In the genomic region with DNA sequence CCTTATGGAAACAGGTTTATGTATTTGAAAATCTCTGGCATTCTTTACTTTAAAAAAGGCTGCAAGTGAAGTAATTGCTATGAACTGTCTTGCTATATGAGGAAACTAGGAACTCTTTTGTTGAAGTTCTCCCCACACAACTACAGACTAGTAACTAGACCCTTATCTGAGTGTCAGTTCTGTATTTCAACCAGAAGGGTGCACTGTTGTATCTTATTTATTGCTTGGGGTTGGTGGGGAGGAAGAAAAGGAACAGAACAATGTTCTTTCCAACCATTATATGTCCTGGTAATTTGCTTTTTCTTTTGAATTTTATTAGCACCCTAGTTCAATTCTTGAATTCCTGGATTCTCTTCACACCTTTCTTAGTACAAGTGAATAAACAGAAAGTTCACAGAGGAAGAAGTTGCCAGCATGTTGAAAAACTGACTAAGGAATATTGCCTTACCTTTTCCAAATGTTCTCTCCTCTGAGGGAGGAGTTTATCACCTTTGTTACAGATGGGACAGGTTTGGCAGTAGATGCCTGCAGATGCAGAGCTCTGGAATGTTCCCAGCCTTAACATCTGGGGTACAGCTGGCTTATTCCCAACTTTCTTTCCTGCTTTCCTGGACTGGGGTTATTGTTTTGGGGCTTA, we compare ENCODE assay signal across 8 cellular contexts.
A peak's percentile ranks its signal among the peaks of the same experiment; 100 is the strongest.
DNase-seq lines count a peak whose midpoint lies in the region; ATAC-seq and TF ChIP-seq lines count a peak whose summit lies in the region.

No MANE protein-coding gene starts in this region.

- H3K9me3 Mint-ChIP-seq in neural progenitor cell = no peaks in the 10 kb centered on the region

- H3K4me3 Mint-ChIP-seq in neural progenitor cell = no peak overlapping the region

- H3K9me2 ChIP-seq in MM.1S (replicated peaks; ENCODE audit: insufficient read depth, low read length) = no peaks in the 10 kb centered on the region

- no peak overlapping the region for H3K4me2 ChIP-seq in MM.1S (ENCODE audit: low read depth, low read length)
- H3K4me2 ChIP-seq in neural progenitor cell = no peak overlapping the region

- H3K27ac ChIP-seq in MM.1S (ENCODE audit: low read length) = no peak overlapping the region
- H3K27ac ChIP-seq in neural progenitor cell = no peak overlapping the region

- no peak overlapping the region for H3K4me3 ChIP-seq in MM.1S (ENCODE audit: low read length)
- no peak overlapping the region for H3K4me3 ChIP-seq in neural progenitor cell

- H3K4me1 Mint-ChIP-seq in neural progenitor cell = peaks cover 3% of the 10 kb centered on the region

- DNase-seq in NCI-H446 (lab: John Stamatoyannopoulos, UW) (peak; percentile 18 to 58), NCI-H446 treated with DMSO at 0.1 percent for 48 hours (lab: John Stamatoyannopoulos, UW) (no peak), MM.1S (peak; percentile 59), SKM-1 (lab: John Stamatoyannopoulos, UW; ENCODE audit: unreplicated experiment) (peak; percentile 60), fibroblast of peridontal ligament (ENCODE audit: extremely low read depth) (peak; percentile 76), neural progenitor cell (ENCODE audit: low spot score) (peak; percentile 62), NCI-H524 treated with DMSO at 0.1 percent for 48 hours (lab: John Stamatoyannopoulos, UW) (no peak)

- H2AFZ ChIP-seq in MM.1S (ENCODE audit: low read length) (no peak overlapping the region), neural progenitor cell (replicated peaks) (no peak overlapping the region)

- ATAC-seq in GM21619 (IDR thresholded peaks at IDR 0.05; ENCODE audit: unreplicated experiment) = peak; percentile 61

- H3K36me3 ChIP-seq in MM.1S (replicated peaks; ENCODE audit: insufficient read depth, low read length) (no peaks in the 10 kb centered on the region), neural progenitor cell (no peaks in the 10 kb centered on the region)

- H3F3A ChIP-seq in MM.1S (ENCODE audit: insufficient read depth, low read length) = no peaks in the 10 kb centered on the region
- no peaks in the 10 kb centered on the region for H3F3A ChIP-seq in neural progenitor cell (ENCODE audit: low read depth)

- H3K4me1 ChIP-seq in MM.1S (ENCODE audit: low read length) = peaks cover 9% of the 10 kb centered on the region
- no peaks in the 10 kb centered on the region for H3K4me1 ChIP-seq in neural progenitor cell

- H4K20me1 ChIP-seq in MM.1S (ENCODE audit: insufficient read depth, low read length) (no peaks in the 10 kb centered on the region), neural progenitor cell (ENCODE audit: low read depth) (no peaks in the 10 kb centered on the region)

- H3K27me3 Mint-ChIP-seq in neural progenitor cell (ENCODE audit: insufficient read depth, low read depth) = peaks cover 7% of the 10 kb centered on the region

- H3K79me2 ChIP-seq in MM.1S (ENCODE audit: low read length) (no peaks in the 10 kb centered on the region), neural progenitor cell (ENCODE audit: low read depth) (no peaks in the 10 kb centered on the region)

- H3K9me3 ChIP-seq in MM.1S (replicated peaks; ENCODE audit: insufficient read depth, low read length) (no peaks in the 10 kb centered on the region), neural progenitor cell (ENCODE audit: low read depth) (no peaks in the 10 kb centered on the region)

- TF ChIP-seq CTCF in MM.1S (IDR thresholded peaks at IDR 0.05; ENCODE audit: low read length) (peak; percentile 73), neural progenitor cell (IDR thresholded peaks at IDR 0.05) (peak; percentile 82)

- no peak overlapping the region for H3K27ac Mint-ChIP-seq in neural progenitor cell

- no peaks in the 10 kb centered on the region for H3K36me3 Mint-ChIP-seq in neural progenitor cell

- H3K9ac ChIP-seq in MM.1S (ENCODE audit: low read length) (no peak overlapping the region), neural progenitor cell (no peak overlapping the region)

- H3K27me3 ChIP-seq in MM.1S (replicated peaks; ENCODE audit: insufficient read depth, low read length) = no peaks in the 10 kb centered on the region
- H3K27me3 ChIP-seq in neural progenitor cell = no peaks in the 10 kb centered on the region

Comparison
In these comparisons a context has a peak if more than half of its experiments do, and no peak if none do; other contexts are left out.
1. DNase-seq: peak in NCI-H446 (2 of 2), MM.1S (single experiment), SKM-1 (single experiment), fibroblast of peridontal ligament (single experiment) and neural progenitor cell (single experiment); none in NCI-H446 treated with DMSO at 0.1 percent for 48 hours (single experiment) and NCI-H524 treated with DMSO at 0.1 percent for 48 hours (single experiment).